9 cellular contexts compared by ENCODE assay signal in the genomic region with DNA sequence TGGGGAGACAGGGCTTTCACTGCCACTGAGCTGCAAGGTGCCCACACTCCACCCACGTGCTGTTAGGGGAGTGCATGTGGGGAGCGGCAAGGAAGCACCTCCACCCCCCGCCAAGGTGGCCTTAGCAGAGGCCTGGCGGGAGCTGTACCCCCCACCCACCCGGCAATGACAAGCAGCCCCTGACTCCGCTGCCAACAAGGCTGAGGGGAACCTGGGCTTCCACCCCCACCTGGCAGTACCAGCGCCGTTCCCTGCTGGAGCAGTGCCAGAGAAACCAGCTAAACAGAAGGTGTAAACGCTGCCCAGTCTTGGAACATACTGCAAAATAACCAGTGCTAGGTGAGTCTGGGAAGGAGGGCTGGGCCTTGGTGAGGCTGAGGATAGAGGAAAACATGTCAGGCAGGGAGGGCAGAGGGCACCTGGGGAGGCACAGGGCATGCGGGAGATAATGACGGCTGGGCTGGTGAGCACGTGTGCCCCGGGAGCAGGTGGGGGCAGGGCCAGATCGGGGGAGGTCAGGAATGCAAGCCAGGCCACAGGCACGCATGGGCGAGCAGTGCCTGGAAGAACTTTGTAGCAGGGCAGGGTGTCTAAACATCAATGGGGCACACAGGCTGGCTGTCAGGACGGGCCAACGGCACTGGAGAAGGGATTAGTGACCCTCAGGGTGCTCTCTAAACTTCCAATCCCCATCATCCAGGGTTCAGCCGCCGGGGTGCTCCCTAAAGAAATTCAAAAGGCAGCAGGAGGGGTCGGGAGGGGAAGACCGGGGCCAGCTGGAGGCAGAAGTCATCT. TPM values are rescaled to one million over a fixed set of nuclear protein-coding genes. Genes with fewer than 3 reads are reported as not detected.
DNase-seq lines count a peak whose midpoint lies in the region; ATAC-seq and TF ChIP-seq lines count a peak whose summit lies in the region.
"Had no signal": no experiment of that assay in that cellular context is flagged by ENCODE, and none has a peak within 500 bp of the region (broad histone marks: within the 10 kb centered on the region; RNA-seq: fewer than 3 reads in every experiment).

No MANE protein-coding gene starts in this region.

- no peak overlapping the region for H3K27ac Mint-ChIP-seq in activated naive CD4-positive, alpha-beta T cell treated with anti-CD3 and anti-CD28 coated beads, Interleukin-2, amount 10 ng/mL, durations not matched to agents 7 days and 5 days

- no peak overlapping the region for H3K4me3 Mint-ChIP-seq in activated naive CD4-positive, alpha-beta T cell treated with anti-CD3 and anti-CD28 coated beads, Interleukin-2, amount 10 ng/mL, durations not matched to agents 7 days and 5 days

- H3K36me3 Mint-ChIP-seq in activated naive CD4-positive, alpha-beta T cell treated with anti-CD3 and anti-CD28 coated beads, Interleukin-2, amount 10 ng/mL, durations not matched to agents 7 days and 5 days, result peaks cover 43% of the 10 kb centered on the region

- H3K9me3 Mint-ChIP-seq in activated naive CD4-positive, alpha-beta T cell treated with anti-CD3 and anti-CD28 coated beads, Interleukin-2, amount 10 ng/mL, durations not matched to agents 7 days and 5 days, result no peaks in the 10 kb centered on the region

- intact Hi-C loops in right lobe of liver (cut with DNase I), result no loop called here
- intact Hi-C loops in aorta (cut with DNase I), result loop anchor here in 1 of 2 donors (10.0 kb wide), 1 partner anchor 157 kb away; no protein-coding TSS in a partner anchor

- TF ChIP-seq CTCF in right lobe of liver (IDR thresholded peaks at IDR 0.05), result no peak

- H3K9me3 ChIP-seq in right lobe of liver, result no peaks in the 10 kb centered on the region
- no peaks in the 10 kb centered on the region for H3K9me3 ChIP-seq in aorta (ENCODE audit: control insufficient read depth, low read length)

- H3K27me3 ChIP-seq in right lobe of liver, result no peaks in the 10 kb centered on the region
- H3K27me3 ChIP-seq in aorta (ENCODE audit: control insufficient read depth in 1 of 2, insufficient read depth in 2 of 2, low read length in 1 of 2), result no peaks in the 10 kb centered on the region

- TF ChIP-seq POLR2A in right lobe of liver (IDR thresholded peaks at IDR 0.05), result peak; percentile 86

- ATAC-seq in right lobe of liver, result peak; percentile 73 to 88 (median 85)
- ATAC-seq in aorta (ENCODE audit: low FRiP score), result peak; percentile 24

- no peaks in the 10 kb centered on the region for H3K27me3 Mint-ChIP-seq in activated naive CD4-positive, alpha-beta T cell treated with anti-CD3 and anti-CD28 coated beads, Interleukin-2, amount 10 ng/mL, durations not matched to agents 7 days and 5 days

- CTCF ChIA-PET in activated naive CD4-positive, alpha-beta T cell treated with anti-CD3 and anti-CD28 coated beads, Interleukin-2, amount 10 ng/mL, durations not matched to agents 7 days and 5 days (lab: Charles Lee), result no interaction called here

- H3K4me1 Mint-ChIP-seq in activated naive CD4-positive, alpha-beta T cell treated with anti-CD3 and anti-CD28 coated beads, Interleukin-2, amount 10 ng/mL, durations not matched to agents 7 days and 5 days, result peaks cover 47% of the 10 kb centered on the region

- peak; percentile 24 for DNase-seq in activated naive CD4-positive, alpha-beta T cell treated with Interleukin-2 at 50 U/mL for 16 hours
- no peak for DNase-seq in activated naive CD4-positive, alpha-beta T cell treated with anti-CD3 and anti-CD28 coated beads, Interleukin-2, amount 10 ng/mL, durations not matched to agents 7 days and 5 days
- DNase-seq in astrocyte of the hippocampus (ENCODE audit: low read depth, low spot score) (peak; percentile 80), right lobe of liver (peak; percentile 86 to 96 (median 93)), aorta (peak in 1 of 2 donors; percentile 49), ureter (ENCODE audit: low spot score) (no peak), SKM-1 (lab: John Stamatoyannopoulos, UW; ENCODE audit: unreplicated experiment) (no peak)
- no peak for DNase-seq in central memory CD4-positive, alpha-beta T cell
- DNase-seq: DND-41 had no signal

- H3K4me1 ChIP-seq in right lobe of liver (peaks cover 0 to 94% (median 44%) of the 10 kb centered on the region in 4 donors), aorta (ENCODE audit: control insufficient read depth in 1 of 2, insufficient read depth in 2 of 2, low read length in 2 of 2) (no peaks in the 10 kb centered on the region)

- WGBS in right lobe of liver (ENCODE audit: insufficient coverage, low coverage, low lambda C conversion rate, missing lambda C conversion rate), result 16% methylated on average over 10 of the region's 22 CpGs
- WGBS in aorta, 2 donors, result 61 to 63% methylated on average over 22 of the region's 22 CpGs

- H3K4me3 ChIP-seq in right lobe of liver (peak overlapping the region in 2 of 3 donors; percentile 20 to 39), aorta (ENCODE audit: low read length in 2 of 2) (no peak overlapping the region)

- H3K36me3 ChIP-seq in right lobe of liver (peaks cover 0 to 2% (median 0%) of the 10 kb centered on the region in 4 donors), aorta (ENCODE audit: control insufficient read depth in 1 of 2, insufficient read depth in 2 of 2, low read length in 1 of 2) (no peaks in the 10 kb centered on the region)

- H3K27ac ChIP-seq in right lobe of liver (peak overlapping the region; percentile 57 to 74 (median 69)), aorta (ENCODE audit: low read depth in 1 of 2, low read length in 2 of 2) (no peak overlapping the region)

RNA-seq across cellular contexts. Expression of gene CERK, which starts 6.6 kb away (rescaled TPM):
- total RNA-seq in right lobe of liver, result 10 to 100 TPM in 5 of 6 experiments, 1 to 10 TPM in 1; 9.6 to 27.5 (median 18.5) TPM
- 10 to 100 TPM; 33.8 to 38.1 TPM for total RNA-seq in aorta
- polyA plus RNA-seq in aorta, result 10 to 100 TPM; 20.6 to 41.6 TPM
- 13.0 TPM for total RNA-seq in ureter

RNA-seq across cellular contexts. Expression of gene TBC1D22A, which starts 31.0 kb away (rescaled TPM):
- total RNA-seq in right lobe of liver (10 to 100 TPM; 10.9 to 18.1 (median 14.0) TPM), aorta (10 to 100 TPM; 21.1 to 37.1 TPM), ureter (32.6 TPM)
- 10 to 100 TPM; 10.8 to 14.7 TPM for polyA plus RNA-seq in aorta

Comparison
In these comparisons a context has a peak if more than half of its experiments do, and no peak if none do; other contexts are left out.
1. DNase-seq: peak in activated naive CD4-positive, alpha-beta T cell treated with Interleukin-2 at 50 U/mL for 16 hours (single experiment), astrocyte of the hippocampus (single experiment) and right lobe of liver (3 of 3); none in activated naive CD4-positive, alpha-beta T cell treated with anti-CD3 and anti-CD28 coated beads, Interleukin-2, amount 10 ng/mL, durations not matched to agents 7 days and 5 days (single experiment), ureter (single experiment), SKM-1 (single experiment) and central memory CD4-positive, alpha-beta T cell (single experiment).
2. H3K27ac ChIP-seq: peak in right lobe of liver (3 of 3); none in aorta (0 of 2).
3. H3K4me3 ChIP-seq: peak in right lobe of liver (2 of 3); none in aorta (0 of 2).